ENCODE assay signal across 17 cellular contexts in genomic region chr4:2714918-2715317, GRCh38. TPM values are rescaled to one million over a fixed set of nuclear protein-coding genes. Genes with fewer than 3 reads are reported as not detected.
DNase-seq lines count a peak whose midpoint lies in the region; ATAC-seq, FAIRE-seq and TF ChIP-seq lines count a peak whose summit lies in the region.
"Had no signal": no experiment of that assay in that cellular context is flagged by ENCODE, and none has a peak within 500 bp of the region (broad histone marks: within the 10 kb centered on the region; RNA-seq: fewer than 3 reads in every experiment).

No MANE protein-coding gene starts in this region.

- POLR2A ChIA-PET in HepG2 (lab: Yijun Ruan, JAX), result no interaction called here

- H3K27me3 Mint-ChIP-seq in activated naive CD8-positive, alpha-beta T cell, result no peaks in the 10 kb centered on the region
- no peaks in the 10 kb centered on the region for H3K27me3 Mint-ChIP-seq in activated naive CD8-positive, alpha-beta T cell treated with anti-CD3 and anti-CD28 coated beads for 36 hours
- H3K27me3 Mint-ChIP-seq: brain had no signal

- H3K9me3 Mint-ChIP-seq in activated naive CD8-positive, alpha-beta T cell (ENCODE audit: low read depth), result no peaks in the 10 kb centered on the region
- H3K9me3 Mint-ChIP-seq in activated naive CD8-positive, alpha-beta T cell treated with anti-CD3 and anti-CD28 coated beads for 36 hours, result peaks cover 2% of the 10 kb centered on the region

- ATAC-seq in body of pancreas (no peak), HepG2 (no peak)

- no peaks in the 10 kb centered on the region for H3K9me3 ChIP-seq in body of pancreas
- H3K9me3 ChIP-seq in HepG2 (ENCODE audit: low read length), result no peaks in the 10 kb centered on the region
- H3K9me3 ChIP-seq in subcutaneous abdominal adipose tissue (ENCODE audit: control insufficient read depth in 5 of 5, low read length in 5 of 5), result no peaks in the 10 kb centered on the region
- H3K9me3 ChIP-seq: mucosa of descending colon, thoracic aorta had no signal

- in situ Hi-C loops in HepG2 (cut with HindIII; ENCODE audit: extremely low pct_ligation_motif_present, low pct_unique_long_range_greater_than_20kb), result no loop called here

- no peak for TF ChIP-seq RAD21 in HepG2 (CRISPR knock-in tag; IDR thresholded peaks at IDR 0.05)

- no peaks in the 10 kb centered on the region for H3K79me2 ChIP-seq in HepG2 (ENCODE audit: insufficient read depth, low read length)

- H3K27ac ChIP-seq in body of pancreas (peak overlapping the region in 3 of 4 donors; percentile 28 to 68 (median 55)), HepG2 (ENCODE audit: extremely low read length, insufficient read depth, low read length) (no peak overlapping the region), subcutaneous abdominal adipose tissue (ENCODE audit: low read depth, low read length) (peak overlapping the region; percentile 56)

- H3K4me3 ChIP-seq in body of pancreas (no peak overlapping the region), HepG2 (replicated peaks in 1 of 3; ENCODE audit: insufficient read depth in 1 of 3, low read depth in 2 of 3, low read length in 3 of 3) (no peak overlapping the region), subcutaneous abdominal adipose tissue (ENCODE audit: low read depth in 1 of 5, low read length in 5 of 5) (no peak overlapping the region)
- H3K4me3 ChIP-seq: mucosa of descending colon, thoracic aorta had no signal

- intact Hi-C loops in body of pancreas (cut with DNase I) (no loop called here), HepG2 (cut with micrococcal nuclease; ENCODE audit: unreplicated experiment) (no loop called here)

- TF ChIP-seq CTCF in body of pancreas (IDR thresholded peaks at IDR 0.05) (no peak), HepG2 (CRISPR knock-in tag; IDR thresholded peaks at IDR 0.05) (no peak)

- no peak overlapping the region for H3K4me3 Mint-ChIP-seq in activated naive CD8-positive, alpha-beta T cell
- no peak overlapping the region for H3K4me3 Mint-ChIP-seq in activated naive CD8-positive, alpha-beta T cell treated with anti-CD3 and anti-CD28 coated beads for 36 hours
- H3K4me3 Mint-ChIP-seq: brain had no signal

- H3K36me3 ChIP-seq in body of pancreas (replicated peaks in 1 of 2; ENCODE audit: insufficient read depth in 1 of 2, low read depth in 2 of 2) (peaks cover 0 to 8% of the 10 kb centered on the region in 2 donors), HepG2 (replicated peaks in 1 of 2; ENCODE audit: control insufficient read depth in 1 of 2, insufficient read depth in 2 of 2, low read length in 2 of 2) (peaks cover 17 to 53% of the 10 kb centered on the region in 2 experiments; a peak in 4 of 5 replicates), subcutaneous abdominal adipose tissue (ENCODE audit: control insufficient read depth in 5 of 5, insufficient read depth in 5 of 5, low read length in 5 of 5) (peaks cover 0 to 33% (median 20%) of the 10 kb centered on the region in 5 donors)

- no peaks in the 10 kb centered on the region for H4K20me1 ChIP-seq in HepG2 (ENCODE audit: insufficient read depth, low read length)

- DNase-seq in activated naive CD8-positive, alpha-beta T cell treated with anti-CD3 and anti-CD28 coated beads for 36 hours, result no peak
- DNase-seq in body of pancreas (no peak), HepG2 (ENCODE audit: low spot score) (no peak), T-helper 9 cell (no peak), ureter (ENCODE audit: low spot score) (no peak), EL (no peak)
- DNase-seq: activated CD4-positive, alpha-beta T cell treated with anti-CD3 and anti-CD28 coated beads, Interleukin-2, amount 50 U/mL, for 1 hour; Calu3; GF-D8; mucosa of descending colon; stimulated activated CD4-positive, alpha-beta T cell treated with anti-CD3 and anti-CD28 coated beads, Interleukin-15, amount 100 ng/mL, for 24 hours; T1000 had no signal

- TF ChIP-seq EP300 in HepG2 (IDR thresholded peaks at IDR 0.05; ENCODE audit: low read depth in 2 of 2, low read length in 2 of 2), result no peak
- no peak for TF ChIP-seq EP300 in HepG2 (CRISPR knock-in tag; IDR thresholded peaks at IDR 0.05; ENCODE audit: borderline replicate concordance)

- H3K4me1 Mint-ChIP-seq in activated naive CD8-positive, alpha-beta T cell (ENCODE audit: low read depth), result peaks cover 23% of the 10 kb centered on the region
- peaks cover 22% of the 10 kb centered on the region for H3K4me1 Mint-ChIP-seq in activated naive CD8-positive, alpha-beta T cell treated with anti-CD3 and anti-CD28 coated beads for 36 hours

- peaks cover 3% of the 10 kb centered on the region for H3K36me3 Mint-ChIP-seq in activated naive CD8-positive, alpha-beta T cell
- H3K36me3 Mint-ChIP-seq in activated naive CD8-positive, alpha-beta T cell treated with anti-CD3 and anti-CD28 coated beads for 36 hours, result peaks cover 20% of the 10 kb centered on the region

- no TSS peak for BruUV-seq in HepG2 (replicated peaks; lab: Mats Ljungman, UMichigan)

- H3K9ac ChIP-seq in HepG2 (ENCODE audit: insufficient read depth, low read depth, low read length) (no peak overlapping the region), subcutaneous abdominal adipose tissue (ENCODE audit: low read length in 5 of 5) (no peak overlapping the region)

- H3K27me3 ChIP-seq in body of pancreas (no peaks in the 10 kb centered on the region), HepG2 (ENCODE audit: control insufficient read depth in 1 of 2, insufficient read depth in 2 of 2, low read length in 2 of 2) (no peaks in the 10 kb centered on the region), subcutaneous abdominal adipose tissue (ENCODE audit: control insufficient read depth in 5 of 5, insufficient read depth in 4 of 5, low read length in 5 of 5) (no peaks in the 10 kb centered on the region)

- no peak for TF ChIP-seq POLR2A in body of pancreas (IDR thresholded peaks at IDR 0.05)
- TF ChIP-seq POLR2A in HepG2 (IDR thresholded peaks at IDR 0.05; ENCODE audit: insufficient read depth in 1 of 2, low read depth in 2 of 2, low read length in 2 of 2), result no peak

- CTCF ChIA-PET in HepG2 (lab: Yijun Ruan, JAX; ENCODE audit: low intra/inter-chr PET ratio, low total read pairs), result no interaction called here

- no peak for FAIRE-seq in HepG2 (lab: Jason Lieb, UNC)
- FAIRE-seq: islet of Langerhans had no signal

- 33 to 50% methylated on average over 4 of the region's 4 CpGs for WGBS in body of pancreas, 2 donors
- 89% methylated on average over 4 of the region's 4 CpGs for WGBS in HepG2 (ENCODE audit: low lambda C conversion rate)

- H3K4me1 ChIP-seq in body of pancreas (peaks cover 22% of the 10 kb centered on the region), HepG2 (ENCODE audit: insufficient read depth, low read length) (peaks cover 11% of the 10 kb centered on the region; the same call in 1 of the 2 replicates), subcutaneous abdominal adipose tissue (ENCODE audit: control insufficient read depth in 5 of 5, insufficient read depth in 5 of 5, low read length in 5 of 5) (peaks cover 4 to 26% (median 18%) of the 10 kb centered on the region in 5 donors)

- no peak overlapping the region for H2AFZ ChIP-seq in HepG2 (ENCODE audit: low read length)

- no peak overlapping the region for H3K4me2 ChIP-seq in HepG2 (ENCODE audit: low read depth, low read length)

- peak overlapping the region; percentile 94 for H3K27ac Mint-ChIP-seq in activated naive CD8-positive, alpha-beta T cell
- H3K27ac Mint-ChIP-seq in activated naive CD8-positive, alpha-beta T cell treated with anti-CD3 and anti-CD28 coated beads for 36 hours, result no peak overlapping the region

RNA-seq across cellular contexts. Expression of gene TNIP2, which starts 41.2 kb away (rescaled TPM):
- total RNA-seq in activated naive CD8-positive, alpha-beta T cell treated with anti-CD3 and anti-CD28 coated beads for 36 hours, result 10 to 100 TPM; 50.0 to 50.3 TPM
- total RNA-seq in body of pancreas (10 to 100 TPM; 39.7 to 75.8 TPM), HepG2 (2016; rRNA removed; fragmentation: Illumina TruSeq; extraction: Trizol) (28.5 and 38.0 TPM in 2 replicates), ureter (41.0 TPM)
- 51.3 and 56.9 TPM in 2 replicates for total RNA-seq in HepG2 (2016; cell fraction: cytosol; rRNA removed; fragmentation: Illumina TruSeq; extraction: Trizol; ENCODE audit: low read depth)
- total RNA-seq in HepG2 (2016; cell fraction: insoluble cytoplasmic fraction; rRNA removed; fragmentation: Illumina TruSeq; extraction: Trizol), result 23.8 and 37.4 TPM in 2 replicates
- total RNA-seq in HepG2 (2016; cell fraction: membrane; rRNA removed; fragmentation: Illumina TruSeq; extraction: Trizol), result 75.6 and 77.4 TPM in 2 replicates
- total RNA-seq in HepG2 (2016; cell fraction: nucleus; rRNA removed; fragmentation: Illumina TruSeq; extraction: Trizol), result 22.8 and 24.6 TPM in 2 replicates
- 25.6 and 30.1 TPM in 2 replicates for polyA plus RNA-seq in HepG2 (2011; rRNA removed)
- 24.2 and 29.8 TPM in 2 replicates for polyA plus RNA-seq in HepG2 (2011; cell fraction: cytosol; rRNA removed)
- polyA plus RNA-seq in HepG2 (2011; cell fraction: nucleus; rRNA removed), result 85.8 and 92.8 TPM in 2 replicates
- 14.3 and 23.5 TPM in 2 replicates for polyA plus RNA-seq in HepG2 (2012)
- 52.0 and 56.1 TPM in 2 replicates for polyA plus RNA-seq in HepG2 (2016; cell fraction: cytosol; fragmentation: Illumina TruSeq; extraction: Trizol; ENCODE audit: low read depth)
- 25.2 and 28.5 TPM in 2 replicates for polyA plus RNA-seq in HepG2 (2016; cell fraction: insoluble cytoplasmic fraction; fragmentation: Illumina TruSeq; extraction: Trizol; ENCODE audit: low read depth)
- polyA plus RNA-seq in HepG2 (2016; cell fraction: membrane; fragmentation: Illumina TruSeq; extraction: Trizol; ENCODE audit: low read depth), result 60.4 and 61.0 TPM in 2 replicates
- 46.5 and 50.4 TPM in 2 replicates for polyA plus RNA-seq in HepG2 (2016; cell fraction: nucleus; fragmentation: Illumina TruSeq; extraction: Trizol; ENCODE audit: insufficient read depth, low read depth)
- polyA minus RNA-seq in HepG2 (2011; rRNA and poly(A)+ RNA removed; ENCODE audit: low replicate concordance), result 10.0 and 18.7 TPM in 2 replicates
- polyA minus RNA-seq in HepG2 (2011; cell fraction: cytosol; rRNA and poly(A)+ RNA removed), result 8.1 and 8.4 TPM in 2 replicates
- polyA minus RNA-seq in HepG2 (2011; cell fraction: nucleus; rRNA and poly(A)+ RNA removed), result 18.6 and 22.9 TPM in 2 replicates
